ENCODE assay signal across 8 cellular contexts in the genomic region with DNA sequence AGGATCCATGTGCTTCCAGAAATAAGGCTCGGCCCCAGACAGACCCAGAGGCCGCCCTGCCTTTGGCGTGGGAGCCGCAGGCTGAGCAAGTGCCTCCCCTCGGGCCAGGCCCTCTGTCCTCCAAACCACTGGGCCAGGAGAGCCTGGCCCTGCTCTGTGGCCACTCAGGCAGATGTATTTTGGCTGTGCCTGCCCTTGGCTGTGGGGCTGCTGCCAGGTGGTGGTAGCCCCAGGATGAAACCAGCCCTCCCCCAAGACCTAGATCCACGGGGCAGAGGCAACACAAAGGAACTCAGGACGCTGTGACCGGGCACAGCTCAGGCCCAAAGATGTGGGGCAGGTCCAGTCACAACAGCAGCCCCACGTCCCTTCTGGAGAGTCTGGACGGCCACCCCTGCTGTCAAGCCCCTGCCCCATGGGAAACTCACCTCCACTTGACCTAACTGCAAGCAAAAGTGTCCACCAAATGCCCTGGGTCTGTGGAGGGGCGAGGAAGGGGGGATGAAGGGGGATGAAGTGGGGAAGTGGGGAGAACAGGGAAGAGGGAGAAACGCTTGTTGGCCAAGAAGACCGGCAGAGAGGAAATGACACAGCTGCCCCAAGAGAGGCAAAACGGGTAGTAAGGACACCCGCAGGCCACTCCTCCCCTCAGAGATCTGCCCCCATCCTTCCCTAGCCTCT. TPM values are rescaled to one million over a fixed set of nuclear protein-coding genes. Genes with fewer than 3 reads are reported as not detected.
DNase-seq lines count a peak whose midpoint lies in the region; ATAC-seq, FAIRE-seq and TF ChIP-seq lines count a peak whose summit lies in the region.

No MANE protein-coding gene starts in this region.

- H3K4me1 ChIP-seq in GM23338 (ENCODE audit: insufficient read depth) = peaks cover 4% of the 10 kb centered on the region; the same call in 1 of the 2 replicates
- H3K4me1 ChIP-seq in gastroesophageal sphincter = peaks cover 0 to 22% (median 0%) of the 10 kb centered on the region in 3 donors
- H3K4me1 ChIP-seq in small intestine (ENCODE audit: control insufficient read depth in 2 of 2, insufficient read depth in 1 of 2, low read depth in 1 of 2, low read length in 1 of 2) = no peaks in the 10 kb centered on the region

- no peak for TF ChIP-seq EP300 in gastroesophageal sphincter (IDR thresholded peaks at IDR 0.05)

- no peak overlapping the region; the same call in 1 of the 2 replicates for H3K27ac Mint-ChIP-seq in GM23338
- H3K27ac Mint-ChIP-seq in mesothelial cell of epicardium = no peak overlapping the region

- 41 to 50% methylated on average over 1 to 4 of the region's 15 CpGs for WGBS in gastroesophageal sphincter (ENCODE audit: low coverage in 1 of 2), 2 donors
- 60 to 75% (median 64%) methylated on average over 15 of the region's 15 CpGs for WGBS in small intestine, 3 donors

- peak; percentile 11; the same call in 1 of the 3 replicates for ATAC-seq in GM23338
- peak; percentile 47 for ATAC-seq in gastroesophageal sphincter
- ATAC-seq in GM18861 (IDR thresholded peaks at IDR 0.05; ENCODE audit: unreplicated experiment) = no peak

- H3K4me3 ChIP-seq in GM23338 (no peak overlapping the region), gastroesophageal sphincter (peak overlapping the region in 1 of 2 donors; percentile 32), small intestine (ENCODE audit: low read depth in 1 of 2, low read length in 2 of 2) (no peak overlapping the region)

- H3K27me3 ChIP-seq in GM23338 (ENCODE audit: insufficient read depth) = no peaks in the 10 kb centered on the region
- no peaks in the 10 kb centered on the region for H3K27me3 ChIP-seq in gastroesophageal sphincter
- H3K27me3 ChIP-seq in small intestine (ENCODE audit: control insufficient read depth in 2 of 2, insufficient read depth in 2 of 2, low read length in 2 of 2) = no peaks in the 10 kb centered on the region

- H3K4me3 Mint-ChIP-seq in GM23338 (no peak overlapping the region), mesothelial cell of epicardium (no peak overlapping the region)

- FAIRE-seq in small intestine (lab: Jason Lieb, UNC) = no peak

- no peak overlapping the region for H3K4me2 ChIP-seq in GM23338

- H3K27ac ChIP-seq in GM23338 (ENCODE audit: low read depth) (0 out of 2 replicates have a peak overlapping the region, but pooled peaks have one; percentile 72), gastroesophageal sphincter (peak overlapping the region in 3 of 4 donors; percentile 51 to 68 (median 68)), small intestine (ENCODE audit: low read depth in 1 of 2, low read length in 1 of 2) (peak overlapping the region; percentile 39 to 81)

- H3K36me3 Mint-ChIP-seq in GM23338 (ENCODE audit: low read depth) (peaks cover 20% of the 10 kb centered on the region), mesothelial cell of epicardium (peaks cover 7% of the 10 kb centered on the region)

- DNase-seq in GF-D8 (lab: John Stamatoyannopoulos, UW) (peak; percentile 91), GM23338 (ENCODE audit: low spot score) (no peak), SKM-1 treated with dmso at 0.1 percent for 144 hours (lab: John Stamatoyannopoulos, UW; ENCODE audit: unreplicated experiment) (peak; percentile 93), small intestine (peak; percentile 30), HK-2 (ENCODE audit: unreplicated experiment) (no peak), mesothelial cell of epicardium (ENCODE audit: low spot score in 2 of 2, unreplicated experiment in 2 of 2) (no peak)

- H3F3A ChIP-seq in GM23338 (replicated peaks; ENCODE audit: low read depth) = peaks cover 5% of the 10 kb centered on the region; the same call in 1 of the 2 replicates

- peaks cover 15% of the 10 kb centered on the region for H4K20me1 ChIP-seq in GM23338 (replicated peaks; ENCODE audit: insufficient read depth)

- H3K27me3 Mint-ChIP-seq in GM23338 (ENCODE audit: insufficient read depth, low read depth, poor library complexity) = peaks cover 13% of the 10 kb centered on the region
- no peaks in the 10 kb centered on the region for H3K27me3 Mint-ChIP-seq in mesothelial cell of epicardium (ENCODE audit: low read depth)

- H2AFZ ChIP-seq in GM23338 = no peak overlapping the region

- H3K9me2 ChIP-seq in GM23338 (ENCODE audit: insufficient read depth) = no peaks in the 10 kb centered on the region

- peaks cover 77% of the 10 kb centered on the region for H3K79me2 ChIP-seq in GM23338 (replicated peaks; ENCODE audit: insufficient read depth)

- H3K4me1 Mint-ChIP-seq in GM23338 (peaks cover 14% of the 10 kb centered on the region; the same call in 2 of the 3 replicates), mesothelial cell of epicardium (peaks cover 2% of the 10 kb centered on the region)

- H3K36me3 ChIP-seq in GM23338 (ENCODE audit: insufficient read depth) = no peaks in the 10 kb centered on the region
- peaks cover 0 to 14% of the 10 kb centered on the region in 2 donors for H3K36me3 ChIP-seq in gastroesophageal sphincter
- H3K36me3 ChIP-seq in small intestine (ENCODE audit: control insufficient read depth in 2 of 2, insufficient read depth in 2 of 2, low read length in 2 of 2) = peaks cover 0 to 3% of the 10 kb centered on the region in 2 donors

- H3K9me3 ChIP-seq in gastroesophageal sphincter (no peaks in the 10 kb centered on the region), small intestine (ENCODE audit: control insufficient read depth, low read depth) (no peaks in the 10 kb centered on the region)

- TF ChIP-seq CTCF in GM23338 (conservative IDR thresholded peaks at IDR 0.05; ENCODE audit: low read depth in 2 of 2) (no peak), gastroesophageal sphincter (IDR thresholded peaks at IDR 0.05) (no peak), mesothelial cell of epicardium (IDR thresholded peaks at IDR 0.05; ENCODE audit: unreplicated experiment) (no peak)

- H3K9me3 Mint-ChIP-seq in GM23338 (no peaks in the 10 kb centered on the region), mesothelial cell of epicardium (no peaks in the 10 kb centered on the region)

- TF ChIP-seq POLR2A in gastroesophageal sphincter (IDR thresholded peaks at IDR 0.05) = no peak

TF ChIP-seq in GM23338, 12 proteins besides CTCF, POLR2A, EP300 and RAD21:
- TF ChIP-seq ZNF114 (CRISPR knock-in tag; IDR thresholded peaks at IDR 0.05) (no peak), POLR2AphosphoS5 (IDR thresholded peaks at IDR 0.05; ENCODE audit: low read depth) (no peak), CREB1 (CRISPR knock-in tag; IDR thresholded peaks at IDR 0.05; ENCODE audit: low read depth) (no peak), EZH2 (IDR thresholded peaks at IDR 0.05; ENCODE audit: low read depth, unreplicated experiment) (no peak)

RNA-seq across cellular contexts. Expression of gene PISD, which starts 23.9 kb away (rescaled TPM):
- total RNA-seq in GM23338 (2014; rRNA removed; shearing (Covaris generic)) = 51.6 and 54.5 TPM in 2 replicates
- polyA plus RNA-seq in GM23338 (2016; fragmentation: Nextera tagmentation; extraction: Ambion mirVana) (40.7 and 43.1 TPM in 2 replicates), small intestine (10 to 100 TPM; 17.3 to 28.3 (median 25.0) TPM)
- total RNA-seq in gastroesophageal sphincter (10 to 100 TPM; 10.1 to 32.7 (median 19.2) TPM), mesothelial cell of epicardium (40.4 to 43.8 TPM (median 41.8 TPM) in 3 replicates)

Comparison
In these comparisons a context has a peak if more than half of its experiments do, and no peak if none do; other contexts are left out.
1. DNase-seq: peak in GF-D8 (single experiment), SKM-1 treated with dmso at 0.1 percent for 144 hours (single experiment) and small intestine (single experiment); none in GM23338 (single experiment), HK-2 (single experiment) and mesothelial cell of epicardium (0 of 2).
2. Peak in every context shown above with its lines, with median percentiles within 50 percentile points of each other: H3K27ac ChIP-seq.